1 cellular context compared by ENCODE assay signal in genomic region chr12:49264873-49265792, GRCh38.
TF ChIP-seq lines count a peak whose summit lies in the region.

TSS of gene TUBA1C (plus strand) at chr12:49265082. CDS start at chr12:49265182, 100 bp downstream.

TF ChIP-seq in HEK293, 187 proteins besides CTCF, POLR2A, EP300 and RAD21 (continued from another document):
- TF ChIP-seq ZNF366 (tag by site-specific recombination; conservative IDR thresholded peaks at IDR 0.05) (peak; percentile 75), PATZ1 (tag by site-specific recombination; IDR thresholded peaks at IDR 0.05) (peak; percentile 82), MZF1 (tag by site-specific recombination; IDR thresholded peaks at IDR 0.05; ENCODE audit: borderline replicate concordance) (peak; percentile 15; the same call in 1 of the 2 replicates), OSR2 (tag by site-specific recombination; IDR thresholded peaks at IDR 0.05) (no peak), ZNF660 (tag by site-specific recombination; IDR thresholded peaks at IDR 0.05) (peak; percentile 75), ZNF692 (tag by site-specific recombination; IDR thresholded peaks at IDR 0.05) (peak; percentile 74), ZNF610 (tag by site-specific recombination; IDR thresholded peaks at IDR 0.05; ENCODE audit: borderline replicate concordance) (no peak), ZNF311 (tag by site-specific recombination; IDR thresholded peaks at IDR 0.05; ENCODE audit: borderline replicate concordance) (no peak), RBAK (tag by site-specific recombination; IDR thresholded peaks at IDR 0.05) (0 out of 2 replicates have a peak, but pooled peaks have one; percentile 21), ZNF18 (tag by site-specific recombination; IDR thresholded peaks at IDR 0.05) (peak; percentile 30; the same call in 1 of the 2 replicates), WT1 (tag by site-specific recombination; IDR thresholded peaks at IDR 0.05) (peak; percentile 51), SCRT1 (tag by site-specific recombination; IDR thresholded peaks at IDR 0.05; ENCODE audit: borderline replicate concordance) (peak; percentile 92), ZNF600 (tag by site-specific recombination; IDR thresholded peaks at IDR 0.05) (peak; percentile 67; the same call in 1 of the 2 replicates), ZNF121 (tag by site-specific recombination; IDR thresholded peaks at IDR 0.05) (peak; percentile 18; the same call in 1 of the 2 replicates), SP2 (tag by site-specific recombination; IDR thresholded peaks at IDR 0.05) (peak; percentile 76), ZNF558 (tag by site-specific recombination; IDR thresholded peaks at IDR 0.05) (0 out of 2 replicates have a peak, but pooled peaks have one; percentile 27), AEBP2 (tag by site-specific recombination; IDR thresholded peaks at IDR 0.05; ENCODE audit: borderline replicate concordance) (no peak), ZBTB26 (tag by site-specific recombination; optimal IDR thresholded peaks at IDR 0.05) (peak; percentile 70), GLI4 (tag by site-specific recombination; IDR thresholded peaks at IDR 0.05) (0 out of 2 replicates have a peak, but pooled peaks have one; percentile 18), KLF7 (tag by site-specific recombination; IDR thresholded peaks at IDR 0.05; ENCODE audit: borderline replicate concordance) (no peak; the same call in 1 of the 2 replicates), ZNF10 (tag by site-specific recombination; IDR thresholded peaks at IDR 0.05) (peak; percentile 88), ZNF785 (tag by site-specific recombination; IDR thresholded peaks at IDR 0.05) (no peak), INSM2 (tag by site-specific recombination; IDR thresholded peaks at IDR 0.05) (peak; percentile 4; the same call in 1 of the 2 replicates), ZEB2 (tag by site-specific recombination; IDR thresholded peaks at IDR 0.05) (peak; percentile 75), ZNF335 (tag by site-specific recombination; conservative IDR thresholded peaks at IDR 0.05) (peak; percentile 82), ZNF645 (tag by site-specific recombination; IDR thresholded peaks at IDR 0.05) (no peak), SCRT2 (tag by site-specific recombination; IDR thresholded peaks at IDR 0.05) (peak; percentile 96), ZBTB48 (tag by site-specific recombination; IDR thresholded peaks at IDR 0.05) (peak; percentile 41; the same call in 1 of the 2 replicates), HOXC10 (CRISPR knock-in tag; IDR thresholded peaks at IDR 0.05) (no peak), ZNF2 (tag by site-specific recombination; IDR thresholded peaks at IDR 0.05) (peak; percentile 48), ZBTB7A (tag by site-specific recombination; IDR thresholded peaks at IDR 0.05; ENCODE audit: low read depth) (peak; percentile 17; the same call in 1 of the 2 replicates), ZNF221 (tag by site-specific recombination; IDR thresholded peaks at IDR 0.05; ENCODE audit: borderline replicate concordance) (no peak), PBX3 (CRISPR knock-in tag; IDR thresholded peaks at IDR 0.05) (peak; percentile 83; the same call in 1 of the 2 replicates), ZBTB1 (tag by site-specific recombination; IDR thresholded peaks at IDR 0.05) (peak; percentile 85; the same call in 1 of the 2 replicates), YY1 (tag by site-specific recombination; IDR thresholded peaks at IDR 0.05) (peak; percentile 67), ZNF223 (tag by site-specific recombination; IDR thresholded peaks at IDR 0.05) (peak; percentile 67; the same call in 1 of the 2 replicates), ZNF350 (tag by site-specific recombination; IDR thresholded peaks at IDR 0.05) (no peak), KLF10 (tag by site-specific recombination; IDR thresholded peaks at IDR 0.05) (peak; percentile 92), ZNF423 (tag by site-specific recombination; IDR thresholded peaks at IDR 0.05) (peak; percentile 65; the same call in 1 of the 2 replicates), ZIC2 (tag by site-specific recombination; IDR thresholded peaks at IDR 0.05) (peak; percentile 81), YY2 (tag by site-specific recombination; IDR thresholded peaks at IDR 0.05) (peak; percentile 53; the same call in 1 of the 2 replicates), ZNF555 (tag by site-specific recombination; conservative IDR thresholded peaks at IDR 0.05) (no peak), ZNF585B (tag by site-specific recombination; IDR thresholded peaks at IDR 0.05) (no peak), ZSCAN23 (tag by site-specific recombination; IDR thresholded peaks at IDR 0.05) (peak; percentile 19; the same call in 1 of the 2 replicates), ZNF214 (tag by site-specific recombination; IDR thresholded peaks at IDR 0.05; ENCODE audit: borderline replicate concordance) (no peak), ZFHX2 (tag by site-specific recombination; conservative IDR thresholded peaks at IDR 0.05) (peak; percentile 14; the same call in 1 of the 2 replicates)
